Comparison of ENCODE assay signal across 10 cellular contexts in genomic region chr3:128443771-128444170, GRCh38. TPM values are rescaled to one million over a fixed set of nuclear protein-coding genes. Genes with fewer than 3 reads are reported as not detected.
"Had no signal": no experiment of that assay in that cellular context is flagged by ENCODE, and none has a peak within 500 bp of the region (broad histone marks: within the 10 kb centered on the region; RNA-seq: fewer than 3 reads in every experiment).

No MANE protein-coding gene starts in this region.

- H3K27ac ChIP-seq: HL-60 had no signal

- H3K4me2 ChIP-seq: GM23338 had no signal

- H3K27ac Mint-ChIP-seq: GM23338, H9, HFFc6, IgD-negative memory B cell had no signal

- ATAC-seq: GM23338, HepG2 had no signal

- H2AFZ ChIP-seq: GM23338 had no signal

- DNase-seq: H9, HCEC 1CT, HFFc6 had no signal

- H3K4me3 Mint-ChIP-seq: GM23338, H9, HFFc6, IgD-negative memory B cell had no signal

- FAIRE-seq: H1, H54, HepG2 had no signal

- H3K36me3 Mint-ChIP-seq: IgD-negative memory B cell had no signal

- H3K4me3 ChIP-seq: GM23338 had no signal

RNA-seq across cellular contexts. Expression of gene DNAJB8, which starts 22.9 kb away (rescaled TPM):
- total RNA-seq: GM23338, H1, H9, HepG2, HFFc6, HT1080 had no signal
- polyA plus RNA-seq: GM23338, H1, HepG2, IgD-negative memory B cell had no signal
